Comparison of ENCODE assay signal across 18 cellular contexts in genomic region chr14:68574461-68574860, GRCh38.
"Had no signal": no experiment of that assay in that cellular context is flagged by ENCODE, and none has a peak within 500 bp of the region (broad histone marks: within the 10 kb centered on the region; RNA-seq: fewer than 3 reads in every experiment).

No MANE protein-coding gene starts in this region.

- H3K9me3 ChIP-seq: adrenal gland, right lobe of liver, stomach, thoracic aorta had no signal

- H3K9me3 Mint-ChIP-seq: effector memory CD8-positive, alpha-beta T cell had no signal

- H3K36me3 ChIP-seq: adrenal gland, right lobe of liver, stomach, thoracic aorta had no signal

- H3K4me3 ChIP-seq: adrenal gland, lung, right lobe of liver, smooth muscle cell, stomach, thoracic aorta had no signal

- H3K27ac Mint-ChIP-seq: activated naive CD4-positive, alpha-beta T cell treated with anti-CD3 and anti-CD28 coated beads, Interleukin-2, amount 50 U/mL, for 72 hours; effector memory CD8-positive, alpha-beta T cell had no signal

- H3K27ac ChIP-seq: parathyroid adenoma, right lobe of liver, thoracic aorta, VCaP had no signal

- ATAC-seq: activated naive CD4-positive, alpha-beta T cell treated with anti-CD3 and anti-CD28 coated beads, Interleukin-2, amount 50 U/mL, for 72 hours; effector memory CD8-positive, alpha-beta T cell; right lobe of liver had no signal

- H3K4me3 Mint-ChIP-seq: effector memory CD8-positive, alpha-beta T cell had no signal

- DNase-seq: activated CD4-positive, CD25-positive, alpha-beta regulatory T cell treated with anti-CD3 and anti-CD28 coated beads, Interleukin-2, amount 50 U/mL, for 72 hours; activated CD8-positive, alpha-beta memory T cell treated with anti-CD3 and anti-CD28 coated beads for 24 hours; activated CD8-positive, alpha-beta memory T cell treated with anti-CD3 and anti-CD28 coated beads, Interleukin-2, amount 50 U/mL, for 48 hours; activated gamma-delta T cell; activated T-cell treated with anti-CD3 and anti-CD28 coated beads, Interleukin-2, amount 50 U/mL, for 48 hours; effector memory CD8-positive, alpha-beta T cell; right lobe of liver; stimulated activated CD4-positive, alpha-beta T cell treated with anti-CD3 and anti-CD28 coated beads, Interleukin-4, amount 100 ng/mL, for 1 hour; stomach; SW 1271; T-helper 2 cell had no signal

- H3K36me3 Mint-ChIP-seq: activated naive CD4-positive, alpha-beta T cell treated with anti-CD3 and anti-CD28 coated beads, Interleukin-2, amount 50 U/mL, for 72 hours had no signal

- H3K27me3 ChIP-seq: adrenal gland, right lobe of liver, stomach had no signal

- H3K27me3 Mint-ChIP-seq: effector memory CD8-positive, alpha-beta T cell had no signal

- H3K4me1 ChIP-seq: parathyroid adenoma had no signal
